12 cellular contexts compared by ENCODE assay signal in genomic region chr6:389622-390021, GRCh38. TPM values are rescaled to one million over a fixed set of nuclear protein-coding genes. Genes with fewer than 3 reads are reported as not detected.
DNase-seq lines count a peak whose midpoint lies in the region; ATAC-seq and TF ChIP-seq lines count a peak whose summit lies in the region.
"Had no signal": no experiment of that assay in that cellular context is flagged by ENCODE, and none has a peak within 500 bp of the region (broad histone marks: within the 10 kb centered on the region; RNA-seq: fewer than 3 reads in every experiment).

No MANE protein-coding gene starts in this region.

- peaks cover 0 to 5% (median 3%) of the 10 kb centered on the region in 11 experiments; a peak in 14 of 22 replicates for H3K36me3 ChIP-seq in BLaER1 treated with 17β-estradiol and CSF1 and Interleukin-3, amounts not matched to agents 10 nM and 100 nM
- H3K36me3 ChIP-seq in SK-N-SH (replicated peaks in 1 of 2; ENCODE audit: control insufficient read depth in 1 of 2, insufficient read depth in 2 of 2, low read length in 1 of 2) = no peaks in the 10 kb centered on the region
- H3K36me3 ChIP-seq: lower lobe of right lung, tibial artery had no signal

- intact Hi-C loops in activated T-helper 2 cell treated with anti-CD3 and anti-CD28 coated beads, Interferon-gamma antibody, Interleukin-2, Interleukin-4, amounts not matched to agents 10 μg/mL and 5 μg/mL and 100 μg/mL, durations not matched to agents 14 hours and 24 hours and 36 hours (cut with micrococcal nuclease) = loop anchor here (1.0 to 5.0 kb wide), 8 partner anchors 14 to 993 kb away; partner anchors contain the start of gene DUSP22

- peaks cover 29 to 70% (median 50%) of the 10 kb centered on the region in 10 experiments for H3K4me1 ChIP-seq in BLaER1 treated with 17β-estradiol and CSF1 and Interleukin-3, amounts not matched to agents 10 nM and 100 nM
- H3K4me1 ChIP-seq in SK-N-SH (ENCODE audit: control insufficient read depth in 1 of 2, insufficient read depth in 2 of 2, low read depth in 1 of 2, low read length in 1 of 2) = no peaks in the 10 kb centered on the region

- no peak overlapping the region for H3K9ac ChIP-seq in BLaER1 treated with 17β-estradiol and CSF1 and Interleukin-3, amounts not matched to agents 10 nM and 100 nM
- H3K9ac ChIP-seq in SK-N-SH = no peak overlapping the region

- H3K27ac ChIP-seq in BLaER1 treated with 17β-estradiol and CSF1 and Interleukin-3, amounts not matched to agents 10 nM and 100 nM = no peak overlapping the region
- H3K27ac ChIP-seq in SK-N-SH (ENCODE audit: low read depth in 2 of 2, low read length in 1 of 2) = no peak overlapping the region
- H3K27ac ChIP-seq: epithelial cell of prostate, lower lobe of right lung, tibial artery had no signal

- DNase-seq in activated T-helper 2 cell treated with anti-CD3 and anti-CD28 coated beads, Interferon-gamma antibody, Interleukin-2, Interleukin-4, amounts not matched to agents 10 μg/mL and 5 μg/mL and 100 μg/mL, durations not matched to agents 14 hours and 24 hours and 36 hours (ENCODE audit: low spot score) = peak; percentile 48
- DNase-seq in hippocampal formation (lab: John Stamatoyannopoulos, UW) (no peak), erythroblast (lab: John Stamatoyannopoulos, UW) (no peak), DMS79 treated with DMSO at 0.1 percent for 48 hours (lab: John Stamatoyannopoulos, UW) (no peak), SK-N-SH (no peak)
- DNase-seq: COR-L47, lower lobe of right lung, tibial artery had no signal

- 5% methylated on average over 8 of the region's 8 CpGs for WGBS in SK-N-SH (ENCODE audit: low lambda C conversion rate)

- peak overlapping the region in 7 of 11 experiments; percentile 8 to 97 (median 90); a peak in 10 of 22 replicates for H3K4me2 ChIP-seq in BLaER1 treated with 17β-estradiol and CSF1 and Interleukin-3, amounts not matched to agents 10 nM and 100 nM
- H3K4me2 ChIP-seq in SK-N-SH = no peak overlapping the region

- H3K36me3 Mint-ChIP-seq in activated T-helper 2 cell treated with anti-CD3 and anti-CD28 coated beads, Interferon-gamma antibody, Interleukin-2, Interleukin-4, amounts not matched to agents 10 μg/mL and 5 μg/mL and 100 μg/mL, durations not matched to agents 14 hours and 24 hours and 36 hours (ENCODE audit: low read depth) = peaks cover 32% of the 10 kb centered on the region

- peaks cover 0 to 30% (median 28%) of the 10 kb centered on the region in 11 experiments; a peak in 19 of 22 replicates for H4K20me1 ChIP-seq in BLaER1 treated with 17β-estradiol and CSF1 and Interleukin-3, amounts not matched to agents 10 nM and 100 nM
- no peaks in the 10 kb centered on the region for H4K20me1 ChIP-seq in SK-N-SH (ENCODE audit: insufficient read depth)

- no peaks in the 10 kb centered on the region for H3K9me3 Mint-ChIP-seq in activated T-helper 2 cell treated with anti-CD3 and anti-CD28 coated beads, Interferon-gamma antibody, Interleukin-2, Interleukin-4, amounts not matched to agents 10 μg/mL and 5 μg/mL and 100 μg/mL, durations not matched to agents 14 hours and 24 hours and 36 hours

- TF ChIP-seq POLR2A in erythroblast (IDR thresholded peaks at IDR 0.05; ENCODE audit: low read length) = no peak

- no peak overlapping the region for H2AFZ ChIP-seq in SK-N-SH (ENCODE audit: low read depth)

- ATAC-seq in GM18520 (IDR thresholded peaks at IDR 0.05; ENCODE audit: unreplicated experiment) (peak; percentile 26), HG03064 (IDR thresholded peaks at IDR 0.05; ENCODE audit: low read depth, unreplicated experiment) (peak; percentile 35)
- ATAC-seq: lower lobe of right lung had no signal

- no peaks in the 10 kb centered on the region for H3K9me2 ChIP-seq in SK-N-SH

- H3K79me2 ChIP-seq in SK-N-SH (ENCODE audit: insufficient read depth) = no peaks in the 10 kb centered on the region

- no peak for TF ChIP-seq EP300 in SK-N-SH (IDR thresholded peaks at IDR 0.05; ENCODE audit: borderline replicate concordance in 1 of 2, low read depth in 1 of 2, low read length in 1 of 2)

- H3K27me3 Mint-ChIP-seq in activated T-helper 2 cell treated with anti-CD3 and anti-CD28 coated beads, Interferon-gamma antibody, Interleukin-2, Interleukin-4, amounts not matched to agents 10 μg/mL and 5 μg/mL and 100 μg/mL, durations not matched to agents 14 hours and 24 hours and 36 hours (ENCODE audit: low read depth) = no peaks in the 10 kb centered on the region

- H3K27ac Mint-ChIP-seq in activated T-helper 2 cell treated with anti-CD3 and anti-CD28 coated beads, Interferon-gamma antibody, Interleukin-2, Interleukin-4, amounts not matched to agents 10 μg/mL and 5 μg/mL and 100 μg/mL, durations not matched to agents 14 hours and 24 hours and 36 hours = peak overlapping the region; percentile 96

- TF ChIP-seq CTCF in SK-N-SH (IDR thresholded peaks at IDR 0.05) = no peak

- H3K9me3 ChIP-seq in BLaER1 treated with 17β-estradiol and CSF1 and Interleukin-3, amounts not matched to agents 10 nM and 100 nM (replicated peaks in 1 of 11) = no peaks in the 10 kb centered on the region
- H3K9me3 ChIP-seq in SK-N-SH = no peaks in the 10 kb centered on the region
- H3K9me3 ChIP-seq: lower lobe of right lung, tibial artery had no signal

- CTCF ChIA-PET in SK-N-SH (lab: Yijun Ruan, JAX) = interaction anchor here (0.9 kb wide), 1 partner anchor 332 kb away, joined by 3 read pairs; no protein-coding TSS in a partner anchor

- H3K4me3 Mint-ChIP-seq in activated T-helper 2 cell treated with anti-CD3 and anti-CD28 coated beads, Interferon-gamma antibody, Interleukin-2, Interleukin-4, amounts not matched to agents 10 μg/mL and 5 μg/mL and 100 μg/mL, durations not matched to agents 14 hours and 24 hours and 36 hours (ENCODE audit: low read depth) = peak overlapping the region; percentile 95

- H3F3A ChIP-seq in SK-N-SH (replicated peaks; ENCODE audit: insufficient read depth) = no peaks in the 10 kb centered on the region

- peaks cover 0 to 57% (median 4%) of the 10 kb centered on the region in 11 experiments; a peak in 9 of 22 replicates for H3K27me3 ChIP-seq in BLaER1 treated with 17β-estradiol and CSF1 and Interleukin-3, amounts not matched to agents 10 nM and 100 nM
- peaks cover 93% of the 10 kb centered on the region for H3K27me3 ChIP-seq in SK-N-SH (ENCODE audit: insufficient read depth)

- POLR2A ChIA-PET in SK-N-SH (lab: Yijun Ruan, JAX) = no interaction called here

- H3K4me3 ChIP-seq in BLaER1 treated with 17β-estradiol and CSF1 and Interleukin-3, amounts not matched to agents 10 nM and 100 nM = no peak overlapping the region
- no peak overlapping the region for H3K4me3 ChIP-seq in SK-N-SH (ENCODE audit: low read depth in 2 of 2, low read length in 1 of 2)
- H3K4me3 ChIP-seq: lower lobe of right lung, tibial artery had no signal

- H3K4me1 Mint-ChIP-seq in activated T-helper 2 cell treated with anti-CD3 and anti-CD28 coated beads, Interferon-gamma antibody, Interleukin-2, Interleukin-4, amounts not matched to agents 10 μg/mL and 5 μg/mL and 100 μg/mL, durations not matched to agents 14 hours and 24 hours and 36 hours (ENCODE audit: low read depth) = peaks cover 25% of the 10 kb centered on the region

- TF ChIP-seq RAD21 in SK-N-SH (IDR thresholded peaks at IDR 0.05; ENCODE audit: low read length) = no peak

TF ChIP-seq in SK-N-SH, 30 proteins besides CTCF, POLR2A, EP300 and RAD21:
- no peak for TF ChIP-seq TCF12 (IDR thresholded peaks at IDR 0.05)
- TF ChIP-seq SMC3 (IDR thresholded peaks at IDR 0.05; ENCODE audit: low read depth, low read length) = no peak
- no peak for TF ChIP-seq POLR2AphosphoS5 (IDR thresholded peaks at IDR 0.05; ENCODE audit: low read depth, low read length)
- TF ChIP-seq TAF1 (IDR thresholded peaks at IDR 0.05; ENCODE audit: borderline replicate concordance, low read depth, low read length) = no peak
- TF ChIP-seq GATA2 (CRISPR knock-in tag; IDR thresholded peaks at IDR 0.05) = no peak
- TF ChIP-seq ELF1 (IDR thresholded peaks at IDR 0.05) = no peak
- no peak for TF ChIP-seq GABPA (IDR thresholded peaks at IDR 0.05; ENCODE audit: low read depth)
- no peak for TF ChIP-seq RFX5 (IDR thresholded peaks at IDR 0.05; ENCODE audit: low read length)
- TF ChIP-seq YY1 (IDR thresholded peaks at IDR 0.05; ENCODE audit: low read depth) = no peak
- no peak for TF ChIP-seq FOXJ3 (CRISPR knock-in tag; IDR thresholded peaks at IDR 0.05)
- no peak for TF ChIP-seq MEF2A (IDR thresholded peaks at IDR 0.05; ENCODE audit: borderline replicate concordance, low read depth)
- no peak for TF ChIP-seq USF2 (IDR thresholded peaks at IDR 0.05; ENCODE audit: borderline replicate concordance, low read depth, low read length)

RNA-seq across cellular contexts. Expression of gene IRF4, which starts 1.9 kb away (rescaled TPM):
- 1,053 and 1,062 TPM in 2 replicates for total RNA-seq in activated T-helper 2 cell treated with anti-CD3 and anti-CD28 coated beads, Interferon-gamma antibody, Interleukin-2, Interleukin-4, amounts not matched to agents 10 μg/mL and 5 μg/mL and 100 μg/mL, durations not matched to agents 14 hours and 24 hours and 36 hours
- not detected in 2 replicates for polyA plus RNA-seq in SK-N-SH (2012; rRNA removed)
- polyA plus RNA-seq in SK-N-SH (2012; cell fraction: cytosol; rRNA removed) = under 0.01 TPM in 1 of 2 replicates, not detected in the other
- 0.01 TPM in 1 of 2 replicates, not detected in the other for polyA plus RNA-seq in SK-N-SH (2012; cell fraction: nucleus; rRNA removed)
